In the genomic region with DNA sequence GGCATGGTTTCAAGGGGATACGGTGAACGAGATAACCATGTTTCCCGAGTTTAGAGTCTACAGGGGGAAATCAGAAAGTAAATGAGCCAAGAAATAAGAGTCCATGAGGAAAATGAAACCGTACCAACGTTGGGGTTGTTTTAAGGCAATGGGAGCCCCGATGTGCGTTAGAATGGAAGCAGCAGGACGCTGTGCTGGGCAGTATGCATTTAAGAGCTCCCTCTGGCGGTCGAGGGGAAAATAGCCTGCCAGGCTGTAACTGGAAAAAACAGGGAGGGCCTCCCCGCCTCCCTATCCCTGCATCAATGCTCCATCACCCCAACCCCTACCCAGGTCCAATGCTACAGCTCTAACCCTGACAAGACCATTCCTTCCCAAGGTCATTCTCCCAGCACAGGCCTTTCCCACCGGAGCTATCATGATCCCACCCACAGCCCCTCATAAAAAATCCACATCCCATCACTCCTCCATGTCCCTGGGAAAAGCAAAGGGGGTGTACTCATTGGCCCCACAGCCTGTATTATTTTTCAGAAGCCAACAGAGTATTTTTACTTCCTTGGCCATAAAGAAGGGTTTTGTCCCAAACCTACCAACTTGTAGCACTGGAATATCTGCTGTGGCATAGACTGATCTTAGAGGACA, we compare ENCODE assay signal across 8 cellular contexts.
DNase-seq lines count a peak whose midpoint lies in the region; ATAC-seq, FAIRE-seq and TF ChIP-seq lines count a peak whose summit lies in the region.

No MANE protein-coding gene starts in this region.

- TF ChIP-seq EP300 in SK-N-SH (IDR thresholded peaks at IDR 0.05; ENCODE audit: borderline replicate concordance in 1 of 2, low read depth in 1 of 2, low read length in 1 of 2) = no peak
- no peak for TF ChIP-seq EP300 in HepG2 (IDR thresholded peaks at IDR 0.05; ENCODE audit: low read depth in 2 of 2, low read length in 2 of 2)
- TF ChIP-seq EP300 in HepG2 (CRISPR knock-in tag; IDR thresholded peaks at IDR 0.05; ENCODE audit: borderline replicate concordance) = no peak

- H3K79me2 ChIP-seq in SK-N-SH (ENCODE audit: insufficient read depth) (no peaks in the 10 kb centered on the region), HepG2 (ENCODE audit: insufficient read depth, low read length) (no peaks in the 10 kb centered on the region)

- intact Hi-C loops in HepG2 (cut with micrococcal nuclease; ENCODE audit: unreplicated experiment) = loop anchor here (1.0 to 5.0 kb wide), 2 partner anchors 220 to 350 kb away; no protein-coding TSS in a partner anchor

- no peaks in the 10 kb centered on the region for H4K20me1 ChIP-seq in SK-N-SH (ENCODE audit: insufficient read depth)
- no peaks in the 10 kb centered on the region; the same call in 1 of the 2 replicates for H4K20me1 ChIP-seq in HepG2 (ENCODE audit: insufficient read depth, low read length)

- ATAC-seq in HepG2 = peak; percentile 82

- POLR2A ChIA-PET in SK-N-SH (lab: Yijun Ruan, JAX) (no interaction called here), HepG2 (lab: Yijun Ruan, JAX) (no interaction called here)

- 54% methylated on average over 12 of the region's 12 CpGs for WGBS in SK-N-SH (ENCODE audit: low lambda C conversion rate)
- WGBS in HepG2 (ENCODE audit: low lambda C conversion rate) = 8% methylated on average over 11 of the region's 12 CpGs

- H3K9me2 ChIP-seq in SK-N-SH = no peaks in the 10 kb centered on the region

- H3K36me3 ChIP-seq in SK-N-SH (replicated peaks in 1 of 2; ENCODE audit: control insufficient read depth in 1 of 2, insufficient read depth in 2 of 2, low read length in 1 of 2) = no peaks in the 10 kb centered on the region
- H3K36me3 ChIP-seq in HepG2 (replicated peaks in 1 of 2; ENCODE audit: control insufficient read depth in 1 of 2, insufficient read depth in 2 of 2, low read length in 2 of 2) = no peaks in the 10 kb centered on the region

- in situ Hi-C loops in KBM-7 (cut with MboI; ENCODE audit: low pct_unique_long_range_greater_than_20kb, low sequenced_read_pairs) (no loop called here), T47D (cut with HindIII; ENCODE audit: low pct_unique_long_range_greater_than_20kb, low sequenced_read_pairs) (no loop called here), HepG2 (cut with HindIII; ENCODE audit: extremely low pct_ligation_motif_present, low pct_unique_long_range_greater_than_20kb) (loop anchor here (5.0 to 10.0 kb wide), 3 partner anchors 220 to 353 kb away; no protein-coding TSS in a partner anchor)

- H2AFZ ChIP-seq in SK-N-SH (ENCODE audit: low read depth) (no peak overlapping the region), HepG2 (ENCODE audit: low read length) (no peak overlapping the region)

- H3K9me3 ChIP-seq in SK-N-SH (no peaks in the 10 kb centered on the region), HepG2 (ENCODE audit: low read length) (no peaks in the 10 kb centered on the region)

- H3K9ac ChIP-seq in SK-N-SH = no peak overlapping the region
- H3K9ac ChIP-seq in HepG2 (ENCODE audit: insufficient read depth, low read depth, low read length) = no peak overlapping the region

- H3K4me3 ChIP-seq in SK-N-SH (ENCODE audit: low read depth in 2 of 2, low read length in 1 of 2) (no peak overlapping the region), HepG2 (replicated peaks in 1 of 3; ENCODE audit: insufficient read depth in 1 of 3, low read depth in 2 of 3, low read length in 3 of 3) (no peak overlapping the region)

- H3F3A ChIP-seq in SK-N-SH (replicated peaks; ENCODE audit: insufficient read depth) = no peaks in the 10 kb centered on the region

- DNase-seq in ELF-1 (ENCODE audit: low read depth, low spot score) (peak; percentile 69), KBM-7 (peak; percentile 55), SK-N-SH (peak; percentile 61), T47D (ENCODE audit: low read depth in 1 of 2, low spot score in 1 of 2) (peak; percentile 66 to 74), HepG2 (ENCODE audit: low spot score) (peak; percentile 15), cerebellar cortex (ENCODE audit: low spot score) (no peak)
- peak; percentile 7 for DNase-seq in stimulated activated CD8-positive, alpha-beta memory T cell treated with anti-CD3 and anti-CD28 coated beads, Interleukin-4, amount 100 ng/mL, for 24 hours (ENCODE audit: low read depth)
- DNase-seq in stimulated activated naive CD4-positive, alpha-beta T cell treated with Interleukin-2 at 50 U/mL for 16 hours (lab: John Stamatoyannopoulos, UW) = no peak

- no peak overlapping the region; a peak in 1 of 4 replicates for H3K27ac ChIP-seq in SK-N-SH (ENCODE audit: low read depth in 2 of 2, low read length in 1 of 2)
- no peak overlapping the region for H3K27ac ChIP-seq in HepG2 (ENCODE audit: extremely low read length, insufficient read depth, low read length)

- no peak for FAIRE-seq in HepG2 (lab: Jason Lieb, UNC)

- CTCF ChIA-PET in SK-N-SH (lab: Yijun Ruan, JAX) (interaction anchor here (0.6 to 8.0 kb wide), 33 partner anchors 8 to 1721 kb away, joined by 3 to 90 read pairs (median 5); no protein-coding TSS in a partner anchor), HepG2 (lab: Yijun Ruan, JAX; ENCODE audit: low intra/inter-chr PET ratio, low total read pairs) (interaction anchor here (0.7 to 5.2 kb wide), 2 partner anchors 220 to 375 kb away, joined by 5 to 63 read pairs; no protein-coding TSS in a partner anchor)

- BruUV-seq in HepG2 (replicated peaks; lab: Mats Ljungman, UMichigan) = no TSS peak

- no peak for TF ChIP-seq POLR2A in HepG2 (IDR thresholded peaks at IDR 0.05; ENCODE audit: insufficient read depth in 1 of 2, low read depth in 2 of 2, low read length in 2 of 2)

- H3K4me2 ChIP-seq in SK-N-SH (no peak overlapping the region), HepG2 (ENCODE audit: low read depth, low read length) (no peak overlapping the region)

- TF ChIP-seq CTCF in SK-N-SH (IDR thresholded peaks at IDR 0.05) (peak; percentile 70), HepG2 (CRISPR knock-in tag; IDR thresholded peaks at IDR 0.05) (peak; percentile 80)

- H3K27me3 ChIP-seq in SK-N-SH (ENCODE audit: insufficient read depth) (no peaks in the 10 kb centered on the region), HepG2 (ENCODE audit: control insufficient read depth in 1 of 2, insufficient read depth in 2 of 2, low read length in 2 of 2) (peaks cover 0 to under 1% of the 10 kb centered on the region in 2 experiments; a peak in 2 of 5 replicates)

- TF ChIP-seq RAD21 in SK-N-SH (IDR thresholded peaks at IDR 0.05; ENCODE audit: low read length) = peak; percentile 75
- TF ChIP-seq RAD21 in HepG2 (CRISPR knock-in tag; IDR thresholded peaks at IDR 0.05) = peak; percentile 68

- H3K4me1 ChIP-seq in SK-N-SH (ENCODE audit: control insufficient read depth in 1 of 2, insufficient read depth in 2 of 2, low read depth in 1 of 2, low read length in 1 of 2) = peaks cover 0 to 7% of the 10 kb centered on the region in 2 experiments; a peak in 1 of 4 replicates
- H3K4me1 ChIP-seq in HepG2 (ENCODE audit: insufficient read depth, low read length) = no peaks in the 10 kb centered on the region

TF ChIP-seq in SK-N-SH, 30 proteins besides CTCF, POLR2A, EP300 and RAD21:
- no peak for TF ChIP-seq RCOR1 (IDR thresholded peaks at IDR 0.05; ENCODE audit: low read length)
- peak; percentile 79 for TF ChIP-seq SMC3 (IDR thresholded peaks at IDR 0.05; ENCODE audit: low read depth, low read length)
TF ChIP-seq in SK-N-SH: peak in this region for 1.

TF ChIP-seq in HepG2, 621 proteins besides CTCF, POLR2A, EP300 and RAD21 (continues in another document):
- TF ChIP-seq HMG20A (CRISPR knock-in tag; IDR thresholded peaks at IDR 0.05; ENCODE audit: borderline replicate concordance) (no peak), XRCC5 (optimal IDR thresholded peaks at IDR 0.05; ENCODE audit: low read length) (peak; percentile 67), ONECUT2 (CRISPR knock-in tag; IDR thresholded peaks at IDR 0.05) (no peak), ZNF512 (CRISPR knock-in tag; IDR thresholded peaks at IDR 0.05) (no peak), SMARCE1 (IDR thresholded peaks at IDR 0.05; ENCODE audit: borderline replicate concordance) (no peak), NFE2 (CRISPR knock-in tag; IDR thresholded peaks at IDR 0.05) (no peak), STAG1 (CRISPR knock-in tag; IDR thresholded peaks at IDR 0.05) (peak; percentile 70), ZNF615 (CRISPR knock-in tag; IDR thresholded peaks at IDR 0.05; ENCODE audit: borderline replicate concordance) (no peak), MYNN (CRISPR knock-in tag; IDR thresholded peaks at IDR 0.05; ENCODE audit: low read depth) (no peak), ZNF205 (CRISPR knock-in tag; IDR thresholded peaks at IDR 0.05) (no peak), RARG (CRISPR knock-in tag; IDR thresholded peaks at IDR 0.05; ENCODE audit: low read depth) (no peak)
- TF ChIP-seq, protein P1, sequence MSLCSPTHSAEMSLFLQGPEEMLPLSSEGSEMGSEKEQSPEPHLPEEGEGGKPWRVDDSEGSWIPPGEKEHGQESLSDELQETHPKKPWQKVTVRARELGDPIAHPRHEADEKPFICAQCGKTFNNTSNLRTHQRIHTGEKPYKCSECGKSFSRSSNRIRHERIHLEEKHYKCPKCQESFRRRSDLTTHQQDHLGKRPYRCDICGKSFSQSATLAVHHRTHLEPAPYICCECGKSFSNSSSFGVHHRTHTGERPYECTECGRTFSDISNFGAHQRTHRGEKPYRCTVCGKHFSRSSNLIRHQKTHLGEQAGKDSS (CRISPR knock-in tag; IDR thresholded peaks at IDR 0.05; ENCODE audit: borderline replicate concordance, low read depth) = no peak

Comparison
In these comparisons a context has a peak if more than half of its experiments do, and no peak if none do; other contexts are left out.
1. DNase-seq: peak in ELF-1 (single experiment), KBM-7 (single experiment), SK-N-SH (single experiment), T47D (2 of 2), HepG2 (single experiment) and stimulated activated CD8-positive, alpha-beta memory T cell treated with anti-CD3 and anti-CD28 coated beads, Interleukin-4, amount 100 ng/mL, for 24 hours (single experiment); none in stimulated activated naive CD4-positive, alpha-beta T cell treated with Interleukin-2 at 50 U/mL for 16 hours (single experiment) and cerebellar cortex (single experiment).